ENCODE assay signal across 1 cellular context in the genomic region with DNA sequence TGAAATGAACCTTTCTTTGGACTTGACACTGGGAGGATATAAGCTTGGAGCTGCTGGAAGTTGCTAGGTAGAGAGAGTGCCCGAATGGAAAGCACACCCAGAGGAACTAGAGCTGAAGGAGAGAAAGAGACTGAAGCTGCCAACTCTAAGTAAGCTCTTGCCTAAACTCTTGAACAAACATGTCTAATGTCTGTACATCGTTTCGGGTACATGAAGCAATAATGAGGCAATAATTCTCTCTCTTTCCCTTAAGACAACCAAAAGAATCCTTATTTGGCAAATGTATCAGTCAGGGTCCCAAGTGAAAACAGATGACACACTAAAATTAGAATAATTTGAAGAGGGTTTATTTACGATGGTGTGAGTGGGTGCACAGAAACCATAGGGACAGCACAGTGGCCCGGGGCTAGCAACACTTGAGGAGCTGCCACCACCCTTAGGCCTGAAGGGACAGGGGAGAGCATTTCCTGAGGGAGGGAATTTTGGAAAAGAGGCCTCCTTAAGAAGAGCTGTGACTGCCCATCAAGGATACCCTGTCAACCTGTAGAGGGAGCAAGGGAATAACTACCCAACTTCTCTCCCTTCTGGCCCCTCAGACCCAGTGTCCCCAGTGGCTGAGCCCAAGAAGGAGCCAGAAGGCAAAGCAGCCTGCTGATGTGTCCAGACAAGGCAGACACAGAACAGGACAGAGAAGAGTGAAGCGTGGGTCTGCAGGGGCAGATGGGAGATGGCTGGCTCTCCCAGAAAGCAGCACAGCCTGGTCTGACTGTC.
TF ChIP-seq lines count a peak whose summit lies in the region.

No MANE protein-coding gene starts in this region.

TF ChIP-seq in H1, 55 proteins besides CTCF, POLR2A, EP300 and RAD21:
- 0 out of 4 replicates have a peak, but pooled peaks of 1 of the 2 experiments have one; percentile 40 for TF ChIP-seq SIN3A (conservative IDR thresholded peaks at IDR 0.05 in 1 of 2, IDR thresholded peaks at IDR 0.05 in 1 of 2; ENCODE audit: low read depth in 1 of 2, low read length in 2 of 2)
- TF ChIP-seq BACH1 (IDR thresholded peaks at IDR 0.05; ENCODE audit: low read length) = peak; percentile 35; the same call in 1 of the 2 replicates
- TF ChIP-seq GABPA (IDR thresholded peaks at IDR 0.05; ENCODE audit: borderline replicate concordance, insufficient read depth, low read length) = peak; percentile 51; the same call in 1 of the 2 replicates
- peak; percentile 43; the same call in 1 of the 2 replicates for TF ChIP-seq TAF1 (IDR thresholded peaks at IDR 0.05; ENCODE audit: low read depth, low read length)
- TF ChIP-seq SIRT6 (IDR thresholded peaks at IDR 0.05; ENCODE audit: low read length) = no peak
- TF ChIP-seq TCF12 (IDR thresholded peaks at IDR 0.05; ENCODE audit: low read depth, low read length) = no peak
- TF ChIP-seq SP4 (IDR thresholded peaks at IDR 0.05; ENCODE audit: low read length) = no peak
- peak; percentile 75 for TF ChIP-seq TBP (IDR thresholded peaks at IDR 0.05; ENCODE audit: low read depth, low read length)
